ENCODE assay signal across 18 cellular contexts in genomic region chr5:92559331-92559730, GRCh38.
A peak's percentile ranks its signal among the peaks of the same experiment; 100 is the strongest.
DNase-seq lines count a peak whose midpoint lies in the region; ATAC-seq and TF ChIP-seq lines count a peak whose summit lies in the region.
"Had no signal": no experiment of that assay in that cellular context is flagged by ENCODE, and none has a peak within 500 bp of the region (broad histone marks: within the 10 kb centered on the region; RNA-seq: fewer than 3 reads in every experiment).

No MANE protein-coding gene starts in this region.

- no peaks in the 10 kb centered on the region for H4K20me1 ChIP-seq in IMR-90 (ENCODE audit: insufficient read depth, low read length)
- H4K20me1 ChIP-seq in osteoblast (ENCODE audit: insufficient read depth, low read length), result no peaks in the 10 kb centered on the region

- no peak overlapping the region for H2AK9ac ChIP-seq in IMR-90 (replicated peaks; ENCODE audit: low read depth, low read length, poor library complexity)

- H4K91ac ChIP-seq in IMR-90 (ENCODE audit: insufficient read depth, low read depth, low read length), result peak overlapping the region; percentile 80

- H2AFZ ChIP-seq in IMR-90 (replicated peaks; ENCODE audit: low read length, poor library complexity) (no peak overlapping the region), osteoblast (ENCODE audit: low read length) (no peak overlapping the region)

- H2BK15ac ChIP-seq in IMR-90 (ENCODE audit: low read depth, low read length), result no peak overlapping the region

- H3K79me2 ChIP-seq in osteoblast (ENCODE audit: insufficient read depth, low read length), result no peaks in the 10 kb centered on the region

- dilution Hi-C loops in IMR-90 (cut with HindIII; ENCODE audit: low sequenced_read_pairs, unreplicated experiment), result no loop called here

- H3K4me1 ChIP-seq in IMR-90 (ENCODE audit: control insufficient read depth, insufficient read depth, low read length) (peaks cover 10% of the 10 kb centered on the region), osteoblast (ENCODE audit: insufficient read depth, low read length) (peaks cover 32% of the 10 kb centered on the region)
- H3K4me1 ChIP-seq: Peyer's patch had no signal

- DNase-seq in G401 (ENCODE audit: low spot score) (peak; percentile 56), IMR-90 (no peak), brain microvascular endothelial cell (no peak), osteoblast (ENCODE audit: insufficient read length, low spot score, missing footprints) (no peak), OCI-M1 (lab: John Stamatoyannopoulos, UW) (no peak), NCI-H82 (lab: John Stamatoyannopoulos, UW) (no peak), WERI-Rb-1 (no peak), DMS53 (lab: John Stamatoyannopoulos, UW) (no peak)
- DNase-seq: COR-L47, GDM1, Karpas-422, MM.1S, NCI-H1105, NCI-H1694, NCI-H510A treated with DMSO at 0.1 percent for 48 hours, Peyer's patch, Right ventricle myocardium superior, SK-N-SH had no signal

- H3K4ac ChIP-seq in IMR-90 (ENCODE audit: low read depth, low read length), result peak overlapping the region; percentile 81

- no peaks in the 10 kb centered on the region for H3K36me3 ChIP-seq in IMR-90 (ENCODE audit: control insufficient read depth, insufficient read depth, low read length)
- no peaks in the 10 kb centered on the region for H3K36me3 ChIP-seq in brain microvascular endothelial cell (replicated peaks)
- H3K36me3 ChIP-seq in osteoblast (ENCODE audit: insufficient read depth, low read length), result no peaks in the 10 kb centered on the region
- H3K36me3 ChIP-seq in WERI-Rb-1, result no peaks in the 10 kb centered on the region
- H3K36me3 ChIP-seq: Peyer's patch had no signal

- ATAC-seq in IMR-90 (ENCODE audit: low read depth), result no peak

- H3K56ac ChIP-seq in IMR-90 (ENCODE audit: extremely low read depth, insufficient read depth, low read length), result no peak overlapping the region

- H4K5ac ChIP-seq in IMR-90 (ENCODE audit: low read depth, low read length), result peak overlapping the region; percentile 77; the same call in 1 of the 2 replicates

- no peak overlapping the region for H3K9ac ChIP-seq in IMR-90 (ENCODE audit: low read depth, low read length)
- H3K9ac ChIP-seq: SK-N-SH had no signal

- TF ChIP-seq POLR2A in IMR-90 (IDR thresholded peaks at IDR 0.05; ENCODE audit: low read depth, low read length), result no peak

- H4K8ac ChIP-seq in IMR-90 (ENCODE audit: low read depth in 2 of 2, low read length in 2 of 2), result peak overlapping the region; percentile 6 to 51; a peak in 1 of 4 replicates

- H2BK120ac ChIP-seq in IMR-90 (ENCODE audit: low read depth, low read length), result peak overlapping the region; percentile 72; the same call in 1 of the 2 replicates

- H3K27me3 ChIP-seq in IMR-90 (ENCODE audit: control insufficient read depth, insufficient read depth, low read length), result no peaks in the 10 kb centered on the region
- no peaks in the 10 kb centered on the region for H3K27me3 ChIP-seq in brain microvascular endothelial cell (replicated peaks)
- H3K27me3 ChIP-seq in osteoblast (ENCODE audit: insufficient read depth, low read length), result no peaks in the 10 kb centered on the region
- H3K27me3 ChIP-seq in WERI-Rb-1 (ENCODE audit: insufficient read depth, low read depth, severe bottlenecking), result no peaks in the 10 kb centered on the region
- H3K27me3 ChIP-seq: Peyer's patch had no signal

- intact Hi-C loops in IMR-90 (cut with micrococcal nuclease), result loop anchor here (10.0 kb wide), 1 partner anchor 1245 kb away; no protein-coding TSS in a partner anchor

- no peak for TF ChIP-seq RAD21 in IMR-90 (IDR thresholded peaks at IDR 0.05; ENCODE audit: low read length)

- H3K18ac ChIP-seq in IMR-90 (ENCODE audit: low read depth, low read length), result peak overlapping the region; percentile 89

- H3K79me1 ChIP-seq in IMR-90 (ENCODE audit: low read depth in 1 of 2, low read length in 2 of 2), result no peaks in the 10 kb centered on the region

- peak overlapping the region; percentile 56; the same call in 1 of the 2 replicates for H2AK5ac ChIP-seq in IMR-90 (ENCODE audit: low read depth, low read length)

- no peaks in the 10 kb centered on the region for H3K9me1 ChIP-seq in IMR-90 (ENCODE audit: insufficient read depth, low read length)

- H2BK5ac ChIP-seq in IMR-90 (ENCODE audit: low read depth, low read length, poor library complexity, severe bottlenecking), result peak overlapping the region; percentile 99

- TF ChIP-seq CTCF in IMR-90 (conservative IDR thresholded peaks at IDR 0.05; ENCODE audit: low read depth, low read length) (no peak), brain microvascular endothelial cell (IDR thresholded peaks at IDR 0.05; ENCODE audit: low read depth, low read length, missing control alignments) (no peak), osteoblast (IDR thresholded peaks at IDR 0.05; ENCODE audit: extremely low read depth, low read depth, low read length) (no peak), WERI-Rb-1 (IDR thresholded peaks at IDR 0.05; ENCODE audit: low read depth, low read length) (no peak)

- POLR2A ChIA-PET in IMR-90 (lab: Charles Lee; ENCODE audit: unreplicated experiment), result no interaction called here

- BruUV-seq in IMR-90 (replicated peaks; lab: Mats Ljungman, UMichigan), result no TSS peak

- no peak overlapping the region; the same call in 1 of the 2 replicates for H3K14ac ChIP-seq in IMR-90 (replicated peaks; ENCODE audit: low read depth, low read length)

- H3K4me3 ChIP-seq in IMR-90 (ENCODE audit: insufficient read depth, low read depth, low read length) (no peak overlapping the region), brain microvascular endothelial cell (ENCODE audit: low read depth, low read length) (no peak overlapping the region), osteoblast (ENCODE audit: insufficient read depth, low read length) (no peak overlapping the region), WERI-Rb-1 (ENCODE audit: low read depth, low read length) (no peak overlapping the region)
- H3K4me3 ChIP-seq: Peyer's patch had no signal

- no peak overlapping the region for H3K23ac ChIP-seq in IMR-90 (ENCODE audit: low read depth, low read length)

- no CpG with 5 or more reads among the region's 4 CpGs for WGBS in IMR-90 (ENCODE audit: extremely low coverage in 2 of 2, insufficient read length in 1 of 2), 2 experiments

- CTCF ChIA-PET in IMR-90 (lab: Yijun Ruan, JAX), result no interaction called here

- in situ Hi-C loops in G401 (cut with HindIII; ENCODE audit: low sequenced_read_pairs) (no loop called here), IMR-90 (cut with MboI; ENCODE audit: low sequenced_read_pairs) (no loop called here), brain microvascular endothelial cell (cut with HindIII; ENCODE audit: low pct_ligation_motif_present, low sequenced_read_pairs) (no loop called here)

- H3K9me3 ChIP-seq in IMR-90 (ENCODE audit: control insufficient read depth, insufficient read depth, low read length), result no peaks in the 10 kb centered on the region
- no peaks in the 10 kb centered on the region for H3K9me3 ChIP-seq in osteoblast (ENCODE audit: low read depth, low read length)
- no peaks in the 10 kb centered on the region for H3K9me3 ChIP-seq in WERI-Rb-1 (ENCODE audit: severe bottlenecking)
- H3K9me3 ChIP-seq: Peyer's patch, SK-N-SH had no signal

- H2BK20ac ChIP-seq in IMR-90 (ENCODE audit: low read depth, low read length), result peak overlapping the region; percentile 89

- H3K4me2 ChIP-seq in IMR-90 (ENCODE audit: low read depth, low read length), result no peak overlapping the region
- peak overlapping the region; percentile 49 for H3K4me2 ChIP-seq in osteoblast (ENCODE audit: insufficient read depth, low read length)

- H3K27ac ChIP-seq in IMR-90 (ENCODE audit: insufficient read depth, low read length), result no peak overlapping the region; the same call in 1 of the 2 replicates
- peak overlapping the region; percentile 49 for H3K27ac ChIP-seq in brain microvascular endothelial cell
- H3K27ac ChIP-seq in osteoblast (ENCODE audit: low read depth, low read length), result peak overlapping the region; percentile 73
- H3K27ac ChIP-seq in WERI-Rb-1, result no peak overlapping the region
- H3K27ac ChIP-seq: Peyer's patch had no signal

TF ChIP-seq in IMR-90, 13 proteins besides CTCF, POLR2A, EP300 and RAD21:
- TF ChIP-seq SMC3 (IDR thresholded peaks at IDR 0.05; ENCODE audit: low read depth, low read length) (no peak), BHLHE40 (IDR thresholded peaks at IDR 0.05; ENCODE audit: low read depth, low read length) (no peak), USF2 (IDR thresholded peaks at IDR 0.05; ENCODE audit: low read depth, low read length) (no peak), NFE2L2 (IDR thresholded peaks at IDR 0.05; ENCODE audit: low read depth, low read length) (no peak), CHD1 (IDR thresholded peaks at IDR 0.05; ENCODE audit: low read depth, low read length) (no peak), RCOR1 (IDR thresholded peaks at IDR 0.05; ENCODE audit: insufficient replicate concordance, low read length) (no peak), MAZ (IDR thresholded peaks at IDR 0.05; ENCODE audit: borderline replicate concordance, low read depth, low read length) (no peak), MXI1 (IDR thresholded peaks at IDR 0.05; ENCODE audit: borderline replicate concordance, low read depth, low read length) (no peak)
TF ChIP-seq in IMR-90: peak in this region for 0.

Comparison
In these comparisons a context has a peak if more than half of its experiments do, and no peak if none do; other contexts are left out.
1. H3K27ac ChIP-seq: peak in brain microvascular endothelial cell (single experiment) and osteoblast (single experiment); none in IMR-90 (single experiment) and WERI-Rb-1 (single experiment).